In the genomic region with DNA sequence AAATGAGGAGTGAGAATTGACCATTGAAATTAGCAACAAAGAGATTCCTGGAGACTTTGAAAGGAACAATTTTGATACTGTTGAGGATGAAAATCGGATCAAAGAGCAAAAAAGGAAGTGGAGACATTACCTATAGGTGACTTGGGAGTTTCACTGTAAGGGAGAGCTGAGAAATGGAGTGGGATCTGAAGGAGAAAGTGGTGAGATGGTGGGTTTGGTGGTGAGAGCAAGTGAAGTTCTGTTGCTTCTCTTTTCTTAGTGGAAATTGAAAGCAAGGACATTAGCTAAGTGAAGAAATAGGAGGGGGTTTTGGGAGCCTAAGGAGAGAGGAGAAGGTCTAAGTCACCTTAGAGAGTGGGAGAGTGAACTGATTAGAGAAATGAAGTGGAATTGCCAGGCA, we compare ENCODE assay signal across 32 cellular contexts. TPM values are rescaled to one million over a fixed set of nuclear protein-coding genes. Genes with fewer than 3 reads are reported as not detected.
"Had no signal": no experiment of that assay in that cellular context is flagged by ENCODE, and none has a peak within 500 bp of the region (broad histone marks: within the 10 kb centered on the region; RNA-seq: fewer than 3 reads in every experiment).

No MANE protein-coding gene starts in this region.

- H3K9me3 ChIP-seq: stomach, suprapubic skin, testis, thoracic aorta, thyroid gland, tibial artery, tibial nerve, transverse colon, upper lobe of left lung, upper lobe of right lung, uterus, vagina had no signal

- H3K27ac ChIP-seq: stomach, suprapubic skin, testis, thoracic aorta, thyroid gland, tibial artery, tibial nerve, transverse colon, upper lobe of left lung, upper lobe of right lung, uterus, vagina had no signal

- ATAC-seq: stimulated activated effector memory CD8-positive, alpha-beta T cell treated with anti-CD3 and anti-CD28 coated beads, Interleukin-12 subunit alpha, Interleukin-12 subunit beta, amount 100 ng/mL, for 72 hours; stimulated activated memory B cell treated with anti-CD40 and anti-IgM and Interleukin-4, amounts not matched to agents 10 μg/mL and 1 μg/mL and 100 μg/mL, for 72 hours; stimulated activated naive B cell treated with anti-CD40 and anti-IgM and Interleukin-4, amounts not matched to agents 10 μg/mL and 1 μg/mL and 100 μg/mL, for 72 hours; stimulated activated naive CD8-positive, alpha-beta T cell treated with anti-CD3 and anti-CD28 coated beads, Interleukin-15, amount 100 ng/mL, for 72 hours; stimulated activated naive CD8-positive, alpha-beta T cell treated with anti-CD3 and anti-CD28 coated beads, Interleukin-15, Interleukin-2, amounts not matched to agents 100 U/mL and 50 U/mL, for 24 hours; upper lobe of right lung had no signal

- H3K36me3 ChIP-seq: uterus had no signal

- H3K4me3 ChIP-seq: stomach, suprapubic skin, testis, thoracic aorta, thyroid gland, tibial artery, tibial nerve, transverse colon, upper lobe of left lung, upper lobe of right lung, uterus, vagina had no signal

- DNase-seq: stimulated activated CD4-positive, alpha-beta T cell treated with anti-CD3 and anti-CD28 coated beads, Interleukin-2, amount 100 ng/mL, for 48 hours; stimulated activated CD4-positive, alpha-beta T cell treated with anti-CD3 and anti-CD28 coated beads, Interleukin-4, amount 100 ng/mL, for 1 hour; stimulated activated CD4-positive, alpha-beta T cell treated with anti-CD3 and anti-CD28 coated beads, Interleukin-4, amount 100 ng/mL, for 24 hours; stimulated activated CD4-positive, alpha-beta T cell treated with anti-CD3 and anti-CD28 coated beads, Interleukin-4, amount 100 ng/mL, for 4 hours; stimulated activated CD8-positive, alpha-beta memory T cell treated with anti-CD3 and anti-CD28 coated beads, Interleukin-4, amount 100 ng/mL, for 48 hours; stimulated activated naive B cell treated with anti-CD40 and anti-IgM and Interleukin-4, amounts not matched to agents 10 μg/mL and 1 μg/mL and 100 μg/mL, for 72 hours; stimulated activated naive CD4-positive, alpha-beta T cell; stimulated activated naive CD4-positive, alpha-beta T cell treated with Interleukin-2 at 50 U/mL for 16 hours; stimulated activated naive CD8-positive, alpha-beta T cell treated with anti-CD3 and anti-CD28 coated beads, Interleukin-15, amount 100 ng/mL, for 72 hours; stimulated activated naive CD8-positive, alpha-beta T cell treated with anti-CD3 and anti-CD28 coated beads, Interleukin-15, Interleukin-2, amounts not matched to agents 100 U/mL and 50 U/mL, for 24 hours; stomach; substantia nigra; testis; thyroid gland; tibial artery; transverse colon; trophoblast cell; upper lobe of left lung; upper lobe of right lung; uterus had no signal

- H3K27me3 ChIP-seq: stomach, suprapubic skin, testis, thyroid gland, tibial artery, tibial nerve, transverse colon, upper lobe of left lung, upper lobe of right lung, uterus, vagina had no signal

- FAIRE-seq: urothelium cell line had no signal

RNA-seq across cellular contexts. Expression of a gene that starts 16.7 kb away (rescaled TPM):
- total RNA-seq: stomach, subcutaneous adipose tissue, suprapubic skin, temporal lobe, thoracic aorta, thyroid gland, tibial nerve, transverse colon, upper lobe of left lung, upper lobe of right lung, ureter, urinary bladder, uterus, vagina had no signal
- polyA plus RNA-seq: stomach, thymus, urinary bladder had no signal
